ENCODE assay signal across 8 cellular contexts in the genomic region with DNA sequence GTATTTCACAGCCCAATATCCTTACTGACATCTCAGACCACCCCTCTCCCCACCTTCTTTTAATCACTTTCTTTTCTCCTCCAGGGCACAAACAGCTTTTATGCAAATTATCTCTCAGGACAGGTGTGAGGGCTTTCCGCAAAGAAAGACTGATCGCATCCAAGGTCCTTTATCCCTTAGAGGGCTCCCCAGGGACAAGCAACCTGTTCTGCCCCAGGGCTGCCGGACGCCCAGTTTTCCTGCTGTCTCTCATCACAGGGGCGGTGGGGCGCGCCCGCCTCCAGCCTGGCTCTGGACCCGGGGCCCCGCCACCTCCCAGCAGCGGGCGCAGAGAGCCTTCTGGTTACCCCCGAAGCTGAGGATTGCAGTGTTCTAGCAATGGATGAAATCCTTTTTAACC.
DNase-seq lines count a peak whose midpoint lies in the region; ATAC-seq, FAIRE-seq and TF ChIP-seq lines count a peak whose summit lies in the region.

No MANE protein-coding gene starts in this region.

- no peaks in the 10 kb centered on the region for H3K9me3 Mint-ChIP-seq in effector memory CD8-positive, alpha-beta T cell

- no peak for ATAC-seq in effector memory CD8-positive, alpha-beta T cell (replicated peaks)

- DNase-seq in GM12865 (ENCODE audit: low read depth) (peak; percentile 37), NCI-H524 treated with DMSO at 0.1 percent for 48 hours (lab: John Stamatoyannopoulos, UW) (peak; percentile 70), SKM-1 treated with dmso at 0.1 percent for 144 hours (lab: John Stamatoyannopoulos, UW; ENCODE audit: unreplicated experiment) (no peak), T1000 (lab: John Stamatoyannopoulos, UW) (no peak), RCC 7860 (ENCODE audit: low spot score) (no peak)
- no peak for DNase-seq in effector memory CD8-positive, alpha-beta T cell
- no peak for DNase-seq in stimulated activated naive CD4-positive, alpha-beta T cell treated with Interleukin-2 at 50 U/mL for 16 hours (lab: John Stamatoyannopoulos, UW)

- H3K4me1 ChIP-seq in neuron (ENCODE audit: insufficient read depth, low read length) = peaks cover 6% of the 10 kb centered on the region

- H3K36me3 Mint-ChIP-seq in effector memory CD8-positive, alpha-beta T cell (ENCODE audit: insufficient read depth) = peaks cover 13% of the 10 kb centered on the region

- no peaks in the 10 kb centered on the region for H3K36me3 ChIP-seq in neuron (ENCODE audit: insufficient read depth, low read length)

- no peak for TF ChIP-seq CTCF in GM12865 (IDR thresholded peaks at IDR 0.05; ENCODE audit: insufficient read depth, low read depth, low read length, missing control alignments)

- FAIRE-seq in RCC 7860 (lab: Jason Lieb, UNC) = no peak

- H3K27ac Mint-ChIP-seq in effector memory CD8-positive, alpha-beta T cell = peak overlapping the region; percentile 97 to 98

- H2AFZ ChIP-seq in neuron (ENCODE audit: low read depth, low read length) = peak overlapping the region; percentile 96

- H3K27me3 ChIP-seq in neuron (ENCODE audit: insufficient read depth, low read length) = no peaks in the 10 kb centered on the region

- no peaks in the 10 kb centered on the region for H3K9me3 ChIP-seq in neuron (ENCODE audit: low read length)

- H3K4me1 Mint-ChIP-seq in effector memory CD8-positive, alpha-beta T cell (ENCODE audit: low read depth in 2 of 2) = peaks cover 20 to 25% of the 10 kb centered on the region in 2 donors

- peak overlapping the region; percentile 74 to 76 for H3K4me3 Mint-ChIP-seq in effector memory CD8-positive, alpha-beta T cell

- H3K27me3 Mint-ChIP-seq in effector memory CD8-positive, alpha-beta T cell = no peaks in the 10 kb centered on the region

- H3K4me3 ChIP-seq in GM12865 (ENCODE audit: low read depth, low read length) = peak overlapping the region; percentile 85
- H3K4me3 ChIP-seq in neuron (ENCODE audit: low read length) = peak overlapping the region; percentile 63

Comparison
In these comparisons a context has a peak if more than half of its experiments do, and no peak if none do; other contexts are left out.
1. DNase-seq: peak in GM12865 (single experiment) and NCI-H524 treated with DMSO at 0.1 percent for 48 hours (single experiment); none in effector memory CD8-positive, alpha-beta T cell (0 of 3), SKM-1 treated with dmso at 0.1 percent for 144 hours (single experiment), T1000 (single experiment), RCC 7860 (single experiment) and stimulated activated naive CD4-positive, alpha-beta T cell treated with Interleukin-2 at 50 U/mL for 16 hours (single experiment).